Comparison of ENCODE assay signal across 11 cellular contexts in the genomic region with DNA sequence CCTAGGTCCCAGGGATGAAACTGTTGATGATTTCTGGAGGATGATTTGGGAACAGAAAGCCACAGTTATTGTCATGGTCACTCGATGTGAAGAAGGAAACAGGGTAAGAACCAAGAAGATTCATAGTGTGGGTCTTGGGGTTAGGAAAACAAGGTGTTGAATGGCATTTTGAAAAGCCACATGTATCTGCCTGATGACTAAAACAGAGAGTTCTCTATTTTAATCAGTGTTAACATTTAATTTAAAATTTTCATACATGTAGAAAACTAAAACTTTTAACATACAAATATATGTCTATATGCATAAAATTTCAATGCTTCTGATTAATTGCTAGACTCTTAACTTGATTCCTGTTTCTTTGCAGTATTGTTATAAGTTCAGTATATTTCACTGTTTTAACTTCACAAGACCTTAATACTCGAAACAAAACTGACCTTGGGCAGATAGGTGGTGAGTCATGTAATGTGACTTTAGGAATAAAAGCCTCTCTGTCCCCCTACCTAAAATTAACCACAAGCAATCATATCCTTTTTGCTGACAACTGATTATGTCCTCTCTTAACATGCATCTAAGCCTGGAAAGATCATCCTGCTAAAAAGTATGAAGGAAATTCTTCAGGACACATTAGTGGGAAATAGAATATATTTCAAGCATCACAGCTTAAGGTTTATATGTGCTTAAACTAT.
DNase-seq lines count a peak whose midpoint lies in the region; ATAC-seq and TF ChIP-seq lines count a peak whose summit lies in the region.
"Had no signal": no experiment of that assay in that cellular context is flagged by ENCODE, and none has a peak within 500 bp of the region (broad histone marks: within the 10 kb centered on the region; RNA-seq: fewer than 3 reads in every experiment).

No MANE protein-coding gene starts in this region.

- no peak overlapping the region for H4K12ac ChIP-seq in trophoblast cell (ENCODE audit: low read depth, low read length)

- POLR2A ChIA-PET in activated CD4-positive, alpha-beta memory T cell treated with anti-CD3 and anti-CD28 coated beads for 36 hours (lab: Charles Lee): interaction anchor here (0.9 kb wide), 1 partner anchor 11 kb away, joined by 4 read pairs; no protein-coding TSS in a partner anchor

- H3K9me3 ChIP-seq in trophoblast cell (ENCODE audit: insufficient read depth, low read depth, low read length) (no peaks in the 10 kb centered on the region), adrenal gland (replicated peaks in 1 of 3) (no peaks in the 10 kb centered on the region)

- H2BK12ac ChIP-seq in trophoblast cell (ENCODE audit: low read length): no peak overlapping the region

- H3K79me2 ChIP-seq in trophoblast cell (ENCODE audit: control insufficient read depth, insufficient read depth, low read length, poor library complexity): no peaks in the 10 kb centered on the region
- H3K79me2 ChIP-seq: parathyroid adenoma had no signal

- H2AFZ ChIP-seq in trophoblast cell (ENCODE audit: insufficient read depth, low read length, poor library complexity): no peak overlapping the region
- H2AFZ ChIP-seq: parathyroid adenoma had no signal

- H2AK5ac ChIP-seq in trophoblast cell (ENCODE audit: low read length): no peak overlapping the region

- H3K9me3 Mint-ChIP-seq in activated CD4-positive, alpha-beta memory T cell treated with anti-CD3 and anti-CD28 coated beads for 36 hours: peaks cover 3% of the 10 kb centered on the region

- no peak overlapping the region for H3K14ac ChIP-seq in trophoblast cell (ENCODE audit: low read length)

- intact Hi-C loops in activated CD4-positive, alpha-beta memory T cell treated with anti-CD3 and anti-CD28 coated beads for 36 hours (cut with micrococcal nuclease): loop anchor here (1.0 to 2.0 kb wide), 4 partner anchors 8 to 214 kb away; no protein-coding TSS in a partner anchor
- intact Hi-C loops in adrenal gland (cut with DNase I): no loop called here

- no peak overlapping the region for H3K4me3 Mint-ChIP-seq in activated CD4-positive, alpha-beta memory T cell treated with anti-CD3 and anti-CD28 coated beads for 36 hours

- H2BK5ac ChIP-seq in trophoblast cell (ENCODE audit: low read depth, low read length, poor library complexity): no peak overlapping the region

- WGBS in trophoblast cell (ENCODE audit: extremely low coverage, insufficient coverage, insufficient read length): no CpG with 5 or more reads among the region's 2 CpGs
- WGBS in adrenal gland, 4 donors: 23 to 32% (median 25%) methylated on average over 2 of the region's 2 CpGs

- no peak overlapping the region for H3K23ac ChIP-seq in trophoblast cell (ENCODE audit: low read length)

- DNase-seq in GM06990 (ENCODE audit: extremely low read depth, insufficient read length): peak; percentile 65
- DNase-seq in activated CD4-positive, alpha-beta memory T cell treated with anti-CD3 and anti-CD28 coated beads for 36 hours: no peak
- no peak for DNase-seq in trophoblast cell
- no peak for DNase-seq in kidney tubule cell (ENCODE audit: low spot score)
- DNase-seq in adrenal gland: no peak
- no peak for DNase-seq in foreskin keratinocyte
- DNase-seq: anterior cingulate cortex, DMS79 had no signal

- H3K18ac ChIP-seq in trophoblast cell (ENCODE audit: low read length): no peak overlapping the region

- H3K36me3 Mint-ChIP-seq in activated CD4-positive, alpha-beta memory T cell treated with anti-CD3 and anti-CD28 coated beads for 36 hours: peaks cover 75% of the 10 kb centered on the region

- no peaks in the 10 kb centered on the region for H3K27me3 Mint-ChIP-seq in activated CD4-positive, alpha-beta memory T cell treated with anti-CD3 and anti-CD28 coated beads for 36 hours

- H3K27me3 ChIP-seq in GM06990 (replicated peaks; ENCODE audit: control insufficient read depth, insufficient read depth, low read length): no peaks in the 10 kb centered on the region
- H3K27me3 ChIP-seq in trophoblast cell (ENCODE audit: insufficient read depth, low read length): no peaks in the 10 kb centered on the region
- H3K27me3 ChIP-seq in adrenal gland: no peaks in the 10 kb centered on the region
- H3K27me3 ChIP-seq in foreskin keratinocyte: peaks cover 3% of the 10 kb centered on the region

- H3K27ac Mint-ChIP-seq in activated CD4-positive, alpha-beta memory T cell treated with anti-CD3 and anti-CD28 coated beads for 36 hours: peak overlapping the region; percentile 68

- no peaks in the 10 kb centered on the region for H3K4me1 ChIP-seq in trophoblast cell (ENCODE audit: control insufficient read depth in 1 of 2, insufficient read depth in 2 of 2, low read length in 2 of 2)
- no peaks in the 10 kb centered on the region for H3K4me1 ChIP-seq in adrenal gland (replicated peaks in 1 of 2)
- no peaks in the 10 kb centered on the region for H3K4me1 ChIP-seq in foreskin keratinocyte
- H3K4me1 ChIP-seq: parathyroid adenoma had no signal

- H4K91ac ChIP-seq in trophoblast cell (ENCODE audit: low read depth, low read length): no peak overlapping the region

- no peaks in the 10 kb centered on the region; the same call in none of the 2 replicates for H3K36me3 ChIP-seq in GM06990 (ENCODE audit: control insufficient read depth, insufficient read depth, low read length)
- no peaks in the 10 kb centered on the region for H3K36me3 ChIP-seq in trophoblast cell (ENCODE audit: control insufficient read depth in 1 of 2, insufficient read depth in 2 of 2, low read length in 2 of 2)
- no peaks in the 10 kb centered on the region for H3K36me3 ChIP-seq in adrenal gland (replicated peaks in 1 of 2)

- no peak for TF ChIP-seq POLR2A in adrenal gland (IDR thresholded peaks at IDR 0.05)

- no peak overlapping the region for H3K9ac ChIP-seq in trophoblast cell (ENCODE audit: low read length)
- H3K9ac ChIP-seq: parathyroid adenoma had no signal

- H3K4ac ChIP-seq in trophoblast cell (ENCODE audit: low read depth, low read length): no peak overlapping the region

- no peaks in the 10 kb centered on the region for H3K79me1 ChIP-seq in trophoblast cell (ENCODE audit: low read length)

- H2BK120ac ChIP-seq in trophoblast cell (ENCODE audit: insufficient read depth, low read length, poor library complexity): no peak overlapping the region

- H3K4me3 ChIP-seq in GM06990 (replicated peaks; ENCODE audit: low read depth, low read length) (no peak overlapping the region), trophoblast cell (ENCODE audit: low read depth, low read length) (no peak overlapping the region), adrenal gland (no peak overlapping the region)

- ATAC-seq in GM19372 (IDR thresholded peaks at IDR 0.05; ENCODE audit: low read depth, unreplicated experiment): peak; percentile 71
- peak; percentile 81 for ATAC-seq in HG03060 (IDR thresholded peaks at IDR 0.05; ENCODE audit: low read depth, unreplicated experiment)
- no peak for ATAC-seq in foreskin keratinocyte

- H4K8ac ChIP-seq in trophoblast cell (ENCODE audit: low read depth, low read length): no peak overlapping the region

- peaks cover 70% of the 10 kb centered on the region for H3K4me1 Mint-ChIP-seq in activated CD4-positive, alpha-beta memory T cell treated with anti-CD3 and anti-CD28 coated beads for 36 hours (ENCODE audit: low read depth)

- no peak overlapping the region for H3K27ac ChIP-seq in trophoblast cell (ENCODE audit: low read depth, low read length)
- H3K27ac ChIP-seq in adrenal gland: no peak overlapping the region
- H3K27ac ChIP-seq in foreskin keratinocyte: no peak overlapping the region
- H3K27ac ChIP-seq: parathyroid adenoma had no signal

- CTCF ChIA-PET in activated CD4-positive, alpha-beta memory T cell treated with anti-CD3 and anti-CD28 coated beads for 36 hours (lab: Charles Lee): interaction anchor here (1.6 kb wide), 1 partner anchor 17 kb away, joined by 3 read pairs; no protein-coding TSS in a partner anchor

- no peak for TF ChIP-seq CTCF in GM06990 (IDR thresholded peaks at IDR 0.05; ENCODE audit: insufficient read depth, low read length, poor library complexity, severe bottlenecking)
- TF ChIP-seq CTCF in adrenal gland (IDR thresholded peaks at IDR 0.05): no peak
- TF ChIP-seq CTCF in foreskin keratinocyte (conservative IDR thresholded peaks at IDR 0.05): no peak

- H3K4me2 ChIP-seq in trophoblast cell (ENCODE audit: low read length): no peak overlapping the region
